8 cellular contexts compared by ENCODE assay signal in the genomic region with DNA sequence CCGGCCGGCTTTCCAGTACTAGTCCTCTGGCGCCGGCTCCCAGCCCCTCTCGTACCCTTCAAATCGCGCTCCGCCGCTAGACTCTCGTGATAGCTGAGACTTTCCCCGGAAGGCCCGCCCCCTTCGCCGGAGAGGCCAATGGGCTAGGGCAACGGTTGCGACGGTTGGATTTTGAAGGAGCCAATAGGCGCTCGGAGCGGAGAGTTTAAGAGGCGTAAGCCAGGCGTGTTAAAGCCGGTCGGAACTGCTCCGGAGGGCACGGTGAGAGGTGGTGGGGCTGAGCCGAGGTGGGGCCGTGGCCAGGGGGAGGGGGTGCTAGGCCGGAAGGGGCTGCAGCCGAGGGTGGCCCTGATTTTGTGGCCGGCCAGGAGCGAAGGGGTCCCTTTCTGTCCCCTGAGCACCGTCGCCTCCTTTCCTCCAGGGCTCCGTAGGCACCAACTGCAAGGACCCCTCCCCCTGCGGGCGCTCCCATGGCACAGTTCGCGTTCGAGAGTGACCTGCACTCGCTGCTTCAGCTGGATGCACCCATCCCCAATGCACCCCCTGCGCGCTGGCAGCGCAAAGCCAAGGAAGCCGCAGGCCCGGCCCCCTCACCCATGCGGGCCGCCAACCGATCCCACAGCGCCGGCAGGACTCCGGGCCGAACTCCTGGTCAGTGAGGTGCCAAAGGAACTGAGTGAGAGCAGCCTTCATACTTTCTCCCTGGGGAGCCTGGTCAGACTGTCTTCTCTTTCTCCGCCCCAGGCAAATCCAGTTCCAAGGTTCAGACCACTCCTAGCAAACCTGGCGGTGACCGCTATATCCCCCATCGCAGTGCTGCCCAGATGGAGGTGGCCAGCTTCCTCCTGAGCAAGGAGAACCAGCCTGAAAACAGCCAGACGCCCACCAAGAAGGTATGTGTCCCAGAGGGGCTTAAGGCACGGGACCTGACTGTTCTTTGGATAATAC. TPM values are rescaled to one million over a fixed set of nuclear protein-coding genes. Genes with fewer than 3 reads are reported as not detected.
DNase-seq lines count a peak whose midpoint lies in the region; ATAC-seq and TF ChIP-seq lines count a peak whose summit lies in the region.

A gene (plus strand): TSS at position 236 of the 948 bp plus-strand sequence. CDS start 235 bp downstream, at position 471.

- TF ChIP-seq POLR2A in Peyer's patch (IDR thresholded peaks at IDR 0.05) = no peak

- H2AFZ ChIP-seq in KMS-11 (ENCODE audit: low read depth) = peak within 1 kb of the TSS; percentile 94

- peak within 1 kb of the TSS; percentile 70 for H3K4me2 ChIP-seq in KMS-11

- H3K27ac ChIP-seq in KMS-11 (peak within 1 kb of the TSS; percentile 63), Peyer's patch (peak within 1 kb of the TSS; percentile 83 to 94 (median 94)), muscle layer of duodenum (ENCODE audit: low read length) (peak within 1 kb of the TSS; percentile 98)

- no peaks in the 10 kb centered on the region for H3K36me3 ChIP-seq in KMS-11 (ENCODE audit: insufficient read depth)
- H3K36me3 ChIP-seq in Peyer's patch = peaks cover 0 to 36% (median 0%) of the 10 kb centered on the region in 3 donors
- H3K36me3 ChIP-seq in muscle layer of duodenum (ENCODE audit: control insufficient read depth in 1 of 2, insufficient read depth in 2 of 2, low read length in 2 of 2) = peaks cover 27 to 30% of the 10 kb centered on the region in 2 donors

- DNase-seq in DMS53 treated with DMSO at 0.1 percent for 48 hours (lab: John Stamatoyannopoulos, UW; ENCODE audit: unreplicated experiment) (peak; percentile 95), Peyer's patch (peak; percentile 99 to 100 (median 99))
- DNase-seq in activated T-cell treated with anti-CD3 and anti-CD28 coated beads, Interleukin-2, amount 50 U/mL, for 48 hours = peak; percentile 100
- peak; percentile 93 to 96 for DNase-seq in stimulated activated CD8-positive, alpha-beta memory T cell treated with anti-CD3 and anti-CD28 coated beads, Interleukin-7, amount 100 ng/mL, for 4 hours (ENCODE audit: low read depth in 2 of 2)

- H3K9me3 ChIP-seq in Peyer's patch (no peaks in the 10 kb centered on the region), muscle layer of duodenum (ENCODE audit: control insufficient read depth in 1 of 2, low read length in 2 of 2) (no peaks in the 10 kb centered on the region)

- peak within 1 kb of the TSS; percentile 61; the same call in 1 of the 2 replicates for H3K9ac ChIP-seq in KMS-11

- H3K4me3 ChIP-seq in KMS-11 (IDR thresholded peaks at IDR 0.05; ENCODE audit: insufficient read depth, low read depth, low read length) (peak within 1 kb of the TSS; percentile 93), Peyer's patch (peak within 1 kb of the TSS; percentile 53 to 66 (median 62)), muscle layer of duodenum (ENCODE audit: low read depth in 1 of 2, low read length in 2 of 2) (peak within 1 kb of the TSS; percentile 80 to 82)

- H3K79me2 ChIP-seq in KMS-11 (ENCODE audit: insufficient read depth, low read depth) = peaks cover 23% of the 10 kb centered on the region

- peak; percentile 91 for ATAC-seq in GM21737 (IDR thresholded peaks at IDR 0.05; ENCODE audit: unreplicated experiment)
- ATAC-seq in esophagus mucosa = peak; percentile 96

- H3K27me3 ChIP-seq in KMS-11 (ENCODE audit: insufficient read depth, low read depth) (no peaks in the 10 kb centered on the region), Peyer's patch (no peaks in the 10 kb centered on the region), muscle layer of duodenum (ENCODE audit: low read depth, low read length) (no peaks in the 10 kb centered on the region)

- TF ChIP-seq CTCF in KMS-11 (conservative IDR thresholded peaks at IDR 0.05; ENCODE audit: low read depth, low read length) = no peak
- TF ChIP-seq CTCF in Peyer's patch (IDR thresholded peaks at IDR 0.05) = no peak

- H4K20me1 ChIP-seq in KMS-11 (ENCODE audit: insufficient read depth) = no peaks in the 10 kb centered on the region

- H3K4me1 ChIP-seq in KMS-11 (ENCODE audit: low read depth, poor library complexity, severe bottlenecking) (peaks cover 23% of the 10 kb centered on the region), Peyer's patch (peaks cover 5 to 40% (median 6%) of the 10 kb centered on the region in 4 donors), muscle layer of duodenum (ENCODE audit: control insufficient read depth in 1 of 2, insufficient read depth in 2 of 2, low read length in 2 of 2) (peaks cover 0 to 11% of the 10 kb centered on the region in 2 donors)

RNA-seq across cellular contexts. Expression of the gene that starts here (rescaled TPM):
- 10 to 100 TPM in 1 of 4 donors, 1 to 10 TPM in 3; 3.4 to 14.9 (median 6.3) TPM for total RNA-seq in Peyer's patch
- 76.2 TPM for total RNA-seq in esophagus mucosa

Comparison
In these comparisons a context has a peak if more than half of its experiments do, and no peak if none do; other contexts are left out.
1. Peak in every context shown above with its lines: DNase-seq, ATAC-seq, H3K4me3 ChIP-seq and H3K27ac ChIP-seq.